Comparison of ENCODE assay signal across 8 cellular contexts in genomic region chr15:99732268-99732641, GRCh38. TPM values are rescaled to one million over a fixed set of nuclear protein-coding genes. Genes with fewer than 3 reads are reported as not detected.
DNase-seq lines count a peak whose midpoint lies in the region; TF ChIP-seq lines count a peak whose summit lies in the region.

No MANE protein-coding gene starts in this region.

- DNase-seq in AG04450 (ENCODE audit: low read depth, low spot score), result no peak
- DNase-seq in Karpas-422, result no peak
- DNase-seq in SW480 (ENCODE audit: low spot score), result no peak
- DNase-seq in amniotic stem cell (lab: John Stamatoyannopoulos, UW), result no peak
- DNase-seq in GM13977 (ENCODE audit: low spot score), result no peak
- no peak for DNase-seq in NCI-H1092 (lab: John Stamatoyannopoulos, UW)

- intact Hi-C loops in dendritic cell treated with granulocyte-macrophage colony-stimulating factor and Interleukin-4, amounts not matched to agents 40 ng/mL and 50 ng/mL, for 4 days (cut with micrococcal nuclease), result no loop called here

- peaks cover 11% of the 10 kb centered on the region for H3K4me1 Mint-ChIP-seq in dendritic cell treated with granulocyte-macrophage colony-stimulating factor and Interleukin-4, amounts not matched to agents 40 ng/mL and 50 ng/mL, for 4 days (ENCODE audit: low read depth)

- H3K27ac Mint-ChIP-seq in dendritic cell treated with granulocyte-macrophage colony-stimulating factor and Interleukin-4, amounts not matched to agents 40 ng/mL and 50 ng/mL, for 4 days, result peak overlapping the region; percentile 89

- no peaks in the 10 kb centered on the region for H3K27me3 ChIP-seq in AG04450 (ENCODE audit: control insufficient read depth, insufficient read depth, low read length)
- H3K27me3 ChIP-seq in Karpas-422 (ENCODE audit: low read length), result no peaks in the 10 kb centered on the region
- H3K27me3 ChIP-seq in mononuclear cell (ENCODE audit: insufficient read depth, low read length), result no peaks in the 10 kb centered on the region

- POLR2A ChIA-PET in AG04450 (lab: Yijun Ruan, JAX), result interaction anchor here (1.2 kb wide), 1 partner anchor 18 kb away, joined by 3 read pairs; no protein-coding TSS in a partner anchor

- no peaks in the 10 kb centered on the region for H3K36me3 ChIP-seq in Karpas-422 (ENCODE audit: insufficient read depth, low read length)

- H3K9ac ChIP-seq in Karpas-422 (ENCODE audit: low read length), result peak overlapping the region; percentile 73

- H3K27me3 Mint-ChIP-seq in dendritic cell treated with granulocyte-macrophage colony-stimulating factor and Interleukin-4, amounts not matched to agents 40 ng/mL and 50 ng/mL, for 4 days, result peaks cover 10% of the 10 kb centered on the region

- H3K9me3 Mint-ChIP-seq in dendritic cell treated with granulocyte-macrophage colony-stimulating factor and Interleukin-4, amounts not matched to agents 40 ng/mL and 50 ng/mL, for 4 days, result no peaks in the 10 kb centered on the region

- in situ Hi-C loops in GM13977 (cut with MboI; ENCODE audit: low pct_unique_long_range_greater_than_20kb, low sequenced_read_pairs, unreplicated experiment), result no loop called here

- CTCF ChIA-PET in AG04450 (lab: Charles Lee), result interaction anchor here (0.6 to 6.2 kb wide), 6 partner anchors 24 to 661 kb away, joined by 3 to 65 read pairs (median 6); no protein-coding TSS in a partner anchor

- no peaks in the 10 kb centered on the region for H4K20me1 ChIP-seq in Karpas-422 (ENCODE audit: insufficient read depth, low read depth, low read length)

- H3K9me3 ChIP-seq in AG04450 (ENCODE audit: control insufficient read depth, insufficient read depth, low read length) (peaks cover 5% of the 10 kb centered on the region; the same call in 1 of the 2 replicates), Karpas-422 (ENCODE audit: low read length) (no peaks in the 10 kb centered on the region), mononuclear cell (ENCODE audit: low read depth, low read length) (no peaks in the 10 kb centered on the region)

- H3K4me2 ChIP-seq in Karpas-422 (ENCODE audit: low read depth, low read length, poor library complexity, severe bottlenecking), result peak overlapping the region; percentile 82

- H3K9me2 ChIP-seq in Karpas-422 (replicated peaks; ENCODE audit: insufficient read depth, low read length), result no peaks in the 10 kb centered on the region

- H3K4me3 ChIP-seq in AG04450 (ENCODE audit: low read depth, low read length) (peak overlapping the region; percentile 75), Karpas-422 (ENCODE audit: low read length) (peak overlapping the region; percentile 72), mononuclear cell (ENCODE audit: low read length) (peak overlapping the region; percentile 79)

- no peaks in the 10 kb centered on the region for H3K79me2 ChIP-seq in Karpas-422 (ENCODE audit: low read length)

- H3K4me3 Mint-ChIP-seq in dendritic cell treated with granulocyte-macrophage colony-stimulating factor and Interleukin-4, amounts not matched to agents 40 ng/mL and 50 ng/mL, for 4 days, result peak overlapping the region; percentile 80

- no peak for TF ChIP-seq CTCF in AG04450 (IDR thresholded peaks at IDR 0.05; ENCODE audit: low read depth, low read length)
- TF ChIP-seq CTCF in GM13977 (IDR thresholded peaks at IDR 0.05; ENCODE audit: extremely low read depth, insufficient read depth, missing control alignments), result no peak

- H3K4me1 ChIP-seq in Karpas-422 (ENCODE audit: low read length), result peaks cover 18% of the 10 kb centered on the region
- peaks cover 17% of the 10 kb centered on the region for H3K4me1 ChIP-seq in mononuclear cell (ENCODE audit: insufficient read depth, low read length)

- H3K27ac ChIP-seq in AG04450 (ENCODE audit: low read depth, low read length), result no peak overlapping the region
- no peak overlapping the region for H3K27ac ChIP-seq in Karpas-422 (ENCODE audit: low read length)

- peaks cover 8% of the 10 kb centered on the region for H3K36me3 Mint-ChIP-seq in dendritic cell treated with granulocyte-macrophage colony-stimulating factor and Interleukin-4, amounts not matched to agents 40 ng/mL and 50 ng/mL, for 4 days (ENCODE audit: low read depth)

- no peak overlapping the region for H2AFZ ChIP-seq in Karpas-422 (ENCODE audit: low read length)

RNA-seq across cellular contexts. Expression of gene LYSMD4, which starts 1.0 kb away (rescaled TPM):
- polyA plus RNA-seq in AG04450 (2011; rRNA removed), result 3.2 and 3.3 TPM in 2 replicates
- 4.5 and 5.2 TPM in 2 replicates for polyA minus RNA-seq in AG04450 (2011; rRNA and poly(A)+ RNA removed)
- total RNA-seq in Karpas-422 (2014; rRNA removed; shearing (Covaris generic); ENCODE audit: low replicate concordance), result 6.3 and 10.1 TPM in 2 replicates
- 6.6 TPM for total RNA-seq in mononuclear cell
